ENCODE assay signal across 18 cellular contexts in the genomic region with DNA sequence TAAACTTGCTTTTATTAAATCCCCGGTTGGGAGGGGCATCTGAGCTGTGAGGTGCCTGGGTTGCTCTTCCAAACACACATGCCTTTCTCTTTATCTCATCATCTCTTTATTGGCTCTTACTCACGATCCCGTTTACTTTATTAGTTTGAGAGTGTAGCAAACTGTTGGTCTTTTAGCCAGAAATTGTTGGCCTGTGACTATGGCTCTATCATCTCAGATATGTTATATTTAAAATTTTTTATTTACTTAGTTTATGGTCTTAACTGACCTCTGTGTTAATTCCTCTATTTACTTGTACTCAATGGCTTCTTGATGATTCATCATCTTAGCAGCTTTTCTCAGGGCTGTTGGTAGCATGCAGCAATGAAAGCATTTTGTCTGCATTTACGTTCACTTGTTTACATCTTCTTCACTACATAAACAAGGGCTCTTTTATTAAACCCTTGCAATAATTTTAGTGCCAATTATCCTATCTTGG.
DNase-seq lines count a peak whose midpoint lies in the region; ATAC-seq, FAIRE-seq and TF ChIP-seq lines count a peak whose summit lies in the region.
"Had no signal": no experiment of that assay in that cellular context is flagged by ENCODE, and none has a peak within 500 bp of the region (broad histone marks: within the 10 kb centered on the region; RNA-seq: fewer than 3 reads in every experiment).

No MANE protein-coding gene starts in this region.

- H4K20me1 ChIP-seq in GM23248 (ENCODE audit: insufficient read depth): no peaks in the 10 kb centered on the region

- intact Hi-C loops in left colon (cut with DNase I, micrococcal nuclease): no loop called here

- H3K4me2 ChIP-seq in GM23248 (ENCODE audit: unreplicated experiment): peak overlapping the region; percentile 60

- no peaks in the 10 kb centered on the region for H3K9me2 ChIP-seq in GM23248 (ENCODE audit: insufficient read depth)

- H3K27me3 Mint-ChIP-seq in mesothelial cell of epicardium (ENCODE audit: low read depth): peaks cover 7% of the 10 kb centered on the region
- H3K27me3 Mint-ChIP-seq: activated CD8-positive, alpha-beta memory T cell treated with anti-CD3 and anti-CD28 coated beads, Interleukin-2, amount 10 ng/mL, durations not matched to agents 7 days and 5 days; stimulated activated naive CD8-positive, alpha-beta T cell treated with anti-CD3 and anti-CD28 coated beads, Interleukin-15, amount 100 ng/mL, for 72 hours had no signal

- FAIRE-seq in HTR-8/SVneo (lab: Jason Lieb, UNC) (no peak), RCC 7860 (lab: Jason Lieb, UNC) (no peak)

- H2AFZ ChIP-seq in GM23248: no peak overlapping the region

- H3K9me3 ChIP-seq in GM23248 (ENCODE audit: low read depth): no peaks in the 10 kb centered on the region
- H3K9me3 ChIP-seq: ascending aorta had no signal

- peaks cover 16% of the 10 kb centered on the region for H3K4me1 ChIP-seq in GM23248 (ENCODE audit: insufficient read depth)
- H3K4me1 ChIP-seq: ascending aorta had no signal

- no peaks in the 10 kb centered on the region for H3K9me3 Mint-ChIP-seq in mesothelial cell of epicardium
- H3K9me3 Mint-ChIP-seq: WTC11 had no signal

- DNase-seq in AG08395 (ENCODE audit: low spot score) (peak; percentile 69), GM23248 (peak; percentile 63), SW480 (ENCODE audit: low spot score) (peak; percentile 1), left colon (no peak), HTR-8/SVneo (ENCODE audit: insufficient read length, low spot score) (no peak), nucleus accumbens (lab: John Stamatoyannopoulos, UW) (no peak), RCC 7860 (ENCODE audit: low spot score) (no peak), mesothelial cell of epicardium (ENCODE audit: low spot score in 2 of 2, unreplicated experiment in 2 of 2) (no peak)
- DNase-seq: activated CD8-positive, alpha-beta memory T cell treated with anti-CD3 and anti-CD28 coated beads, Interleukin-2, amount 10 ng/mL, durations not matched to agents 7 days and 5 days; activated gamma-delta T cell treated with Interleukin-2 at 50 U/mL for 16 hours; NCI-H2029; RPMI8226; stimulated activated CD4-positive, alpha-beta T cell treated with anti-CD3 and anti-CD28 coated beads, Interleukin-15, amount 100 ng/mL, for 24 hours; stimulated activated naive CD8-positive, alpha-beta T cell treated with anti-CD3 and anti-CD28 coated beads, Interleukin-15, amount 100 ng/mL, for 72 hours; T-helper 1 cell had no signal

- H3K9ac ChIP-seq in GM23248: no peak overlapping the region

- no peaks in the 10 kb centered on the region for H3K36me3 ChIP-seq in GM23248 (ENCODE audit: low read depth)
- H3K36me3 ChIP-seq: ascending aorta had no signal

- H3K79me2 ChIP-seq in GM23248 (ENCODE audit: insufficient read depth): no peaks in the 10 kb centered on the region

- no peak overlapping the region for H3K27ac ChIP-seq in GM23248
- H3K27ac ChIP-seq: ascending aorta, coronary artery had no signal

- peak; percentile 73 for ATAC-seq in left colon
- ATAC-seq: activated CD8-positive, alpha-beta memory T cell treated with anti-CD3 and anti-CD28 coated beads, Interleukin-2, amount 10 ng/mL, durations not matched to agents 7 days and 5 days; stimulated activated naive CD8-positive, alpha-beta T cell treated with anti-CD3 and anti-CD28 coated beads, Interleukin-15, amount 100 ng/mL, for 72 hours; WTC11 had no signal

- WGBS in GM23248 (ENCODE audit: low coverage in 1 of 2, low lambda C conversion rate in 2 of 2, missing lambda C conversion rate in 2 of 2), 2 experiments: 0 to 1% methylated on average over 4 of the region's 4 CpGs

- no peak for TF ChIP-seq CTCF in mesothelial cell of epicardium (IDR thresholded peaks at IDR 0.05; ENCODE audit: unreplicated experiment)

- H3K4me1 Mint-ChIP-seq in mesothelial cell of epicardium: no peaks in the 10 kb centered on the region
- H3K4me1 Mint-ChIP-seq: activated CD8-positive, alpha-beta memory T cell treated with anti-CD3 and anti-CD28 coated beads, Interleukin-2, amount 10 ng/mL, durations not matched to agents 7 days and 5 days; stimulated activated naive CD8-positive, alpha-beta T cell treated with anti-CD3 and anti-CD28 coated beads, Interleukin-15, amount 100 ng/mL, for 72 hours; WTC11 had no signal

- no peak overlapping the region for H3K4me3 Mint-ChIP-seq in mesothelial cell of epicardium
- H3K4me3 Mint-ChIP-seq: activated CD8-positive, alpha-beta memory T cell treated with anti-CD3 and anti-CD28 coated beads, Interleukin-2, amount 10 ng/mL, durations not matched to agents 7 days and 5 days; stimulated activated naive CD8-positive, alpha-beta T cell treated with anti-CD3 and anti-CD28 coated beads, Interleukin-15, amount 100 ng/mL, for 72 hours; WTC11 had no signal

- no peaks in the 10 kb centered on the region for H3K36me3 Mint-ChIP-seq in mesothelial cell of epicardium
- H3K36me3 Mint-ChIP-seq: activated CD8-positive, alpha-beta memory T cell treated with anti-CD3 and anti-CD28 coated beads, Interleukin-2, amount 10 ng/mL, durations not matched to agents 7 days and 5 days; WTC11 had no signal

- no peak overlapping the region for H3K27ac Mint-ChIP-seq in mesothelial cell of epicardium
- H3K27ac Mint-ChIP-seq: activated CD8-positive, alpha-beta memory T cell treated with anti-CD3 and anti-CD28 coated beads, Interleukin-2, amount 10 ng/mL, durations not matched to agents 7 days and 5 days; stimulated activated naive CD8-positive, alpha-beta T cell treated with anti-CD3 and anti-CD28 coated beads, Interleukin-15, amount 100 ng/mL, for 72 hours; WTC11 had no signal

- H3K27me3 ChIP-seq in GM23248 (replicated peaks; ENCODE audit: insufficient read depth): peaks cover 7% of the 10 kb centered on the region; the same call in 1 of the 2 replicates
- H3K27me3 ChIP-seq: ascending aorta had no signal

- H3K4me3 ChIP-seq in GM23248: peak overlapping the region; percentile 11
- H3K4me3 ChIP-seq: ascending aorta, coronary artery had no signal

- in situ Hi-C loops in GM23248 (cut with MboI): no loop called here

- 0 out of 2 replicates have a peak, but pooled peaks cover 5% of the 10 kb centered on the region for H3F3A ChIP-seq in GM23248 (ENCODE audit: insufficient read depth)

Comparison
In these comparisons a context has a peak if more than half of its experiments do, and no peak if none do; other contexts are left out.
1. DNase-seq: peak in AG08395 (single experiment), GM23248 (single experiment) and SW480 (single experiment); none in left colon (0 of 2), HTR-8/SVneo (single experiment), nucleus accumbens (0 of 56), RCC 7860 (single experiment) and mesothelial cell of epicardium (0 of 2).